1 cellular context compared by ENCODE assay signal in genomic region chr17:45197108-45197507, GRCh38.
TF ChIP-seq lines count a peak whose summit lies in the region.

No MANE protein-coding gene starts in this region.

TF ChIP-seq in HepG2, 621 proteins besides CTCF, POLR2A, EP300 and RAD21:
- TF ChIP-seq ZFP37 (CRISPR knock-in tag; IDR thresholded peaks at IDR 0.05; ENCODE audit: borderline replicate concordance) (no peak), ZNF276 (CRISPR knock-in tag; IDR thresholded peaks at IDR 0.05; ENCODE audit: low read depth) (no peak), MEIS2 (CRISPR knock-in tag; IDR thresholded peaks at IDR 0.05) (no peak), RFXANK (CRISPR knock-in tag; IDR thresholded peaks at IDR 0.05) (no peak), ZBTB39 (CRISPR knock-in tag; IDR thresholded peaks at IDR 0.05) (0 out of 2 replicates have a peak, but pooled peaks have one; percentile 16), GTF3A (CRISPR knock-in tag; conservative IDR thresholded peaks at IDR 0.05) (no peak), KAT8 (CRISPR knock-in tag; IDR thresholded peaks at IDR 0.05) (no peak), HINFP (CRISPR knock-in tag; IDR thresholded peaks at IDR 0.05; ENCODE audit: low read depth) (no peak), SNAPC2 (CRISPR knock-in tag; IDR thresholded peaks at IDR 0.05) (no peak), BRD4 (CRISPR knock-in tag; IDR thresholded peaks at IDR 0.05) (0 out of 2 replicates have a peak, but pooled peaks have one; percentile 6), ARNT2 (CRISPR knock-in tag; IDR thresholded peaks at IDR 0.05; ENCODE audit: low read depth) (no peak), ISL2 (CRISPR knock-in tag; IDR thresholded peaks at IDR 0.05) (no peak)
